In the genomic region with DNA sequence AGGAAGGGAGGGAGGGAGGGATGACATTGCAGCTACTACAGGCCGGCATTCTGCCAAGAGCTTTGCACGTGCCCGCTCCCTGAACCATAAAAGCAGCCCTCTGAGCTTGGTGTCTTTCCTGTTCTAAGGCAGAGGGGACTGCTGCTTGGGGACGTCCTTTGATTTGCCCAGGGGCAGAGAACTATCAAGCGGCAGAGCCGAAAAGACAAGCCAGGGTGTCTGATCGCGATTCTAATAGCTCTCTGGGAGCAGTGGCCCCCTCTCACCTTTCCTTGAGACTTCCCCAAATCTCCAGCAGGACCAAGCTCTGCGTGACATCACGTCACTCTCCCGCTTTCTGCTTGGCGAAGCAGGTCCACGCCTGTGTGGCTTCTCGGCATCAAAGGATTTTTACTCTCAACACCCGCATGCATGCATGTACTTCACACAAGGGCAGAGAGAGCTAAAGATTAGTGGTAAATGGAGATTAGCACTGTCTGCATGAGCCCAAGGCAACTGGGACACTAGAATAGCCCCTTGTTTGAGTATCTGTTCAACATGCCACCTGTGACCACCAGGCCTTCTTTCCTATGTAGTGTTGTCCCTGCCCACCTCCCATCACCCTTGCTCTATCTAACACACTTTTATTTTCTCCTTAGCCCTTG, we compare ENCODE assay signal across 12 cellular contexts.
DNase-seq lines count a peak whose midpoint lies in the region; ATAC-seq, FAIRE-seq and TF ChIP-seq lines count a peak whose summit lies in the region.
"Had no signal": no experiment of that assay in that cellular context is flagged by ENCODE, and none has a peak within 500 bp of the region (broad histone marks: within the 10 kb centered on the region; RNA-seq: fewer than 3 reads in every experiment).

No MANE protein-coding gene starts in this region.

- H2BK5ac ChIP-seq in H1 (ENCODE audit: low read depth, low read length) = no peak overlapping the region

- no peak overlapping the region for H3K14ac ChIP-seq in H1 (ENCODE audit: insufficient read length)

- H3K9ac ChIP-seq in H1 (replicated peaks in 1 of 4; ENCODE audit: extremely low read depth in 1 of 4, low read depth in 3 of 4, low read length in 3 of 4) = no peak overlapping the region

- POLR2A ChIA-PET in H1 (lab: Charles Lee; ENCODE audit: partially characterized antibody) = no interaction called here

- peaks cover 0 to 8% (median 3%) of the 10 kb centered on the region in 4 experiments; a peak in 3 of 7 replicates for H3K4me1 ChIP-seq in H1 (replicated peaks in 1 of 4; ENCODE audit: control insufficient read depth in 3 of 4, insufficient read depth in 4 of 4, low read length in 3 of 4)
- H3K4me1 ChIP-seq in psoas muscle = no peaks in the 10 kb centered on the region

- no peak overlapping the region for H4K91ac ChIP-seq in H1 (replicated peaks; ENCODE audit: insufficient read length, low read length)

- no peak overlapping the region for H4K8ac ChIP-seq in H1 (ENCODE audit: extremely low read depth, insufficient read depth, low read length)

- no peak for FAIRE-seq in H1 (lab: Jason Lieb, UNC)
- FAIRE-seq: endometrium, islet of Langerhans had no signal

- 80% methylated on average over 14 of the region's 15 CpGs; no CpG with 5 or more reads in 1 of the 2 experiments for WGBS in H1 (ENCODE audit: extremely low coverage in 1 of 2, insufficient coverage in 1 of 2, insufficient read length in 1 of 2, insufficient replicate concordance in 2 of 2, low coverage in 1 of 2, low lambda C conversion rate in 2 of 2, missing lambda C conversion rate in 1 of 2), 2 experiments
- WGBS in psoas muscle, 3 donors = 49 to 59% (median 52%) methylated on average over 15 of the region's 15 CpGs

- H3K23me2 ChIP-seq in H1 (ENCODE audit: low read depth, low read length) = no peaks in the 10 kb centered on the region

- H2BK20ac ChIP-seq in H1 (ENCODE audit: low read length) = 0 out of 2 replicates have a peak overlapping the region, but pooled peaks have one; percentile 41

- CTCF ChIA-PET in H1 (lab: Charles Lee; ENCODE audit: partially characterized antibody) = interaction anchor here (0.7 to 1.8 kb wide), 2 partner anchors 317 to 368 kb away, joined by 3 read pairs; no protein-coding TSS in a partner anchor

- H3K27ac ChIP-seq in H1 (ENCODE audit: low read depth, low read length) = no peak overlapping the region
- H3K27ac ChIP-seq in psoas muscle = no peak overlapping the region

- no peak overlapping the region; the same call in 1 of the 2 replicates for H2AK5ac ChIP-seq in H1 (ENCODE audit: low read depth, low read length)

- no peaks in the 10 kb centered on the region for H3K79me2 ChIP-seq in H1 (ENCODE audit: control insufficient read depth in 1 of 2, insufficient read depth in 2 of 2, low read length in 2 of 2)

- H3K18ac ChIP-seq in H1 (ENCODE audit: extremely low read depth, low read length) = no peak overlapping the region; the same call in 1 of the 2 replicates

- H3K9me3 ChIP-seq in H1 (ENCODE audit: insufficient read depth in 2 of 2, low read depth in 1 of 2, low read length in 1 of 2) (no peaks in the 10 kb centered on the region), psoas muscle (no peaks in the 10 kb centered on the region)

- no peak overlapping the region; the same call in 1 of the 2 replicates for H2BK12ac ChIP-seq in H1 (ENCODE audit: low read depth, low read length)

- H3K27me3 ChIP-seq in H1 (replicated peaks in 1 of 4; ENCODE audit: control insufficient read depth in 3 of 4, extremely low read depth in 1 of 4, insufficient read depth in 3 of 4, low read length in 3 of 4) = peaks cover 0 to 4% (median under 1%) of the 10 kb centered on the region in 4 experiments; a peak in 2 of 7 replicates
- H3K27me3 ChIP-seq in psoas muscle (ENCODE audit: insufficient read depth in 3 of 3, low read length in 2 of 3) = peaks cover 0 to 3% (median 0%) of the 10 kb centered on the region in 3 donors

- peak in 2 of 4 donors; percentile 22 to 29 for ATAC-seq in psoas muscle
- no peak for ATAC-seq in GM21717 (IDR thresholded peaks at IDR 0.05; ENCODE audit: unreplicated experiment)

- no peak overlapping the region for H3K4ac ChIP-seq in H1 (replicated peaks; ENCODE audit: insufficient read length, low read depth, low read length)

- peak overlapping the region; percentile 56; the same call in 1 of the 2 replicates for H2AFZ ChIP-seq in H1 (ENCODE audit: low read length)

- no peak for TF ChIP-seq RAD21 in H1 (IDR thresholded peaks at IDR 0.05 in 1 of 2, conservative IDR thresholded peaks at IDR 0.05 in 1 of 2; ENCODE audit: low read depth in 2 of 2, low read length in 2 of 2)

- no peaks in the 10 kb centered on the region for H3K79me1 ChIP-seq in H1 (ENCODE audit: low read depth, low read length)

- no peak overlapping the region for H2BK120ac ChIP-seq in H1 (replicated peaks; ENCODE audit: low read depth, low read length)

- no peak overlapping the region for H3K4me3 ChIP-seq in H1 (ENCODE audit: extremely low read depth in 1 of 4, insufficient read depth in 2 of 4, low read depth in 3 of 4, low read length in 4 of 4)
- peak overlapping the region; percentile 20 for H3K4me3 ChIP-seq in psoas muscle

- H4K20me1 ChIP-seq in H1 (replicated peaks in 1 of 2; ENCODE audit: control insufficient read depth in 1 of 2, insufficient read depth in 2 of 2, low read length in 2 of 2) = no peaks in the 10 kb centered on the region

- H3K56ac ChIP-seq in H1 (replicated peaks; ENCODE audit: insufficient read length, low read depth, low read length) = no peak overlapping the region

- no peak overlapping the region for H3K4me2 ChIP-seq in H1 (ENCODE audit: insufficient read depth in 1 of 2, low read depth in 2 of 2, low read length in 2 of 2)

- no peak for TF ChIP-seq CTCF in H1 (IDR thresholded peaks at IDR 0.05; ENCODE audit: control extremely low read depth in 1 of 3, insufficient read depth in 1 of 3, low read depth in 1 of 3, low read length in 3 of 3)
- no peak for TF ChIP-seq CTCF in psoas muscle (IDR thresholded peaks at IDR 0.05)

- DNase-seq in DMS153 (lab: John Stamatoyannopoulos, UW) = peak; percentile 33
- peak; percentile 75 for DNase-seq in NCI-H1105 treated with DMSO at 0.1 percent for 48 hours (lab: John Stamatoyannopoulos, UW)
- peak in 1 of 2 experiments; percentile 49 for DNase-seq in H1 (ENCODE audit: low read depth in 1 of 2, low spot score in 2 of 2)
- peak; percentile 21 to 64 for DNase-seq in psoas muscle
- no peak for DNase-seq in activated CD4-positive, alpha-beta T cell treated with anti-CD3 and anti-CD28 coated beads for 1 hour
- DNase-seq in NCI-H2227 treated with DMSO at 0.1 percent for 48 hours (lab: John Stamatoyannopoulos, UW) = no peak
- no peak for DNase-seq in effector CD4-positive, alpha-beta T cell
- DNase-seq: activated naive CD4-positive, alpha-beta T cell treated with anti-CD3 and anti-CD28 coated beads, Interleukin-2, amount 10 ng/mL, durations not matched to agents 7 days and 5 days; EL had no signal

- H4K5ac ChIP-seq in H1 (ENCODE audit: insufficient read length, low read depth, low read length) = no peak overlapping the region

- no peaks in the 10 kb centered on the region for H3K36me3 ChIP-seq in H1 (ENCODE audit: control insufficient read depth in 2 of 4, insufficient read depth in 4 of 4, low read length in 3 of 4)
- no peaks in the 10 kb centered on the region for H3K36me3 ChIP-seq in psoas muscle (ENCODE audit: insufficient read depth in 1 of 2, low read depth in 1 of 2)

- intact Hi-C loops in psoas muscle (cut with DNase I) = no loop called here

- peak overlapping the region; percentile 84; the same call in 1 of the 2 replicates for H2BK15ac ChIP-seq in H1 (ENCODE audit: low read length)

- no peak for TF ChIP-seq POLR2A in H1 (IDR thresholded peaks at IDR 0.05; ENCODE audit: control extremely low read depth in 1 of 2, low read depth in 2 of 2, low read length in 2 of 2)

- no peak for TF ChIP-seq EP300 in H1 (IDR thresholded peaks at IDR 0.05; ENCODE audit: borderline replicate concordance in 1 of 2, low read depth in 2 of 2, low read length in 2 of 2)

- H3K23ac ChIP-seq in H1 (ENCODE audit: insufficient read length) = no peak overlapping the region

TF ChIP-seq in H1, 55 proteins besides CTCF, POLR2A, EP300 and RAD21:
- TF ChIP-seq CTBP2 (IDR thresholded peaks at IDR 0.05; ENCODE audit: borderline replicate concordance, insufficient read depth, insufficient read length, low read length) = no peak
- TF ChIP-seq, protein P1, sequence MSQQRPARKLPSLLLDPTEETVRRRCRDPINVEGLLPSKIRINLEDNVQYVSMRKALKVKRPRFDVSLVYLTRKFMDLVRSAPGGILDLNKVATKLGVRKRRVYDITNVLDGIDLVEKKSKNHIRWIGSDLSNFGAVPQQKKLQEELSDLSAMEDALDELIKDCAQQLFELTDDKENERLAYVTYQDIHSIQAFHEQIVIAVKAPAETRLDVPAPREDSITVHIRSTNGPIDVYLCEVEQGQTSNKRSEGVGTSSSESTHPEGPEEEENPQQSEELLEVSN (IDR thresholded peaks at IDR 0.05) = peak; percentile 49; the same call in 1 of the 2 replicates

Comparison
In these comparisons a context has a peak if more than half of its experiments do, and no peak if none do; other contexts are left out.
1. DNase-seq: peak in DMS153 (single experiment), NCI-H1105 treated with DMSO at 0.1 percent for 48 hours (single experiment) and psoas muscle (2 of 2); none in activated CD4-positive, alpha-beta T cell treated with anti-CD3 and anti-CD28 coated beads for 1 hour (single experiment), NCI-H2227 treated with DMSO at 0.1 percent for 48 hours (single experiment) and effector CD4-positive, alpha-beta T cell (single experiment).